In the genomic region with DNA sequence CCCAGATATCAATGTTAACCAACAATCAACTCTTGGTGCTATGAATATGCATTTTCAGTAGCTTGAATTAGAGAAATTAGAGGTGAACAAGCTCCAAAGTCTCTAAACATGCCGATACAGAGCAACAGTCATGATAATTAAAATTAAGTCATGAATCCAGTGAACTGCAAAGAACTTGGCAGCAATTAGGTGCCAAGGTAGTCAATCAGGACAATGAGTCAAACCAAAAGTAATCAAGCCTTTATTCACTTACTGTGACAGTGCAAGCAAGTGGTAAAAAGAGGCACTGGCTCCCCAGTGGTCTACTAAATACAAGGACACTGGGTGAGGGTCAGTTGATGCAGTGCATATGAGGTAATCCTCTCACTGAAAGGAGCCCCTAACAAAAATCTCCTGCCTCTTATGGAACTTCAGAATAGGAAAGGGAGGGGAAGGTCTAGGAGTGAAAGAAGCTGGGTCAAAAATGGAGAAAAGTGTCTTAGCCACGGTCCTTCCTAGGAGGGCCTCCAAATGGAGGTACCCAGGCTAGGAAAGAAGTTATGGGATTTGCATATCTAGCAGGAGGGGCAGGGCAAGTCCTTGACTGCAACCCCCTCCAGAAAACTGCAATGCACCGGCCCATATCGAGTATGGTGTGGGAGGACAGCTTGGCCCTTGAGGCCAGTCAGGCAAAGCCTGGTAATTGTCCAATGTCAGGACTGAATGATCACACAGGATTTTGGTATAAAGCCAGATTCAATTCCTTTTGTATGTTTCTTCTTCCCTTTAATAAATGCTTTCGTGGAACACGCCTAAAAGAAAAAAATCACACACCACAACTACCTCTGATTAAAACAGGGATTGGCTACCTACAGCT, we compare ENCODE assay signal across 1 cellular context.
TF ChIP-seq lines count a peak whose summit lies in the region.

No MANE protein-coding gene starts in this region.

TF ChIP-seq in neural cell, 6 proteins besides CTCF, POLR2A, EP300 and RAD21 (continued from another document):
- TF ChIP-seq MXI1 (conservative IDR thresholded peaks at IDR 0.05; ENCODE audit: poor library complexity, severe bottlenecking) (no peak), TAF1 (IDR thresholded peaks at IDR 0.05; ENCODE audit: low read depth) (no peak)
